ENCODE assay signal across 14 cellular contexts in genomic region chr3:127108796-127109195, GRCh38.
"Had no signal": no experiment of that assay in that cellular context is flagged by ENCODE, and none has a peak within 500 bp of the region (broad histone marks: within the 10 kb centered on the region; RNA-seq: fewer than 3 reads in every experiment).

No MANE protein-coding gene starts in this region.

- DNase-seq: activated effector memory CD4-positive, alpha-beta T cell treated with Interleukin-2 at 50 U/mL for 16 hours; activated naive CD4-positive, alpha-beta T cell treated with anti-CD3 and anti-CD28 coated beads, Interleukin-2, amount 50 U/mL, for 16 hours; activated T-cell treated with anti-CD3 and anti-CD28 coated beads, Interleukin-2, amount 50 U/mL, for 4 hours; psoas muscle; sigmoid colon; stimulated activated CD4-positive, alpha-beta T cell treated with anti-CD3 and anti-CD28 coated beads, Interleukin-1b, Interleukin-23, amount 100 ng/mL, for 48 hours; SW 1271 had no signal

- H3K27ac ChIP-seq: cardiac muscle cell, esophagus muscularis mucosa, psoas muscle, sigmoid colon, SJSA1, tibial artery had no signal

- H3K4me3 Mint-ChIP-seq: activated T-cell treated with anti-CD3 and anti-CD28 coated beads, Interleukin-2, amount 50 U/mL, for 4 hours; neural crest cell had no signal

- H3K4me3 ChIP-seq: cardiac muscle cell, esophagus muscularis mucosa, psoas muscle, sigmoid colon, SJSA1, tibial artery had no signal

- H3K36me3 ChIP-seq: cardiac muscle cell, esophagus muscularis mucosa, sigmoid colon, SJSA1, tibial artery had no signal

- ATAC-seq: activated CD4-positive, CD25-positive, alpha-beta regulatory T cell treated with anti-CD3 and anti-CD28 coated beads, Interleukin-2, amount 50 U/mL, for 24 hours; psoas muscle had no signal

- FAIRE-seq: colon had no signal

- H3K27me3 ChIP-seq: cardiac muscle cell, esophagus muscularis mucosa, sigmoid colon, SJSA1 had no signal

- H3K4me1 ChIP-seq: psoas muscle, sigmoid colon, SJSA1, tibial artery had no signal
